8 cellular contexts compared by ENCODE assay signal in genomic region chr17:2337152-2337810, GRCh38. TPM values are rescaled to one million over a fixed set of nuclear protein-coding genes. Genes with fewer than 3 reads are reported as not detected.
DNase-seq lines count a peak whose midpoint lies in the region; ATAC-seq and TF ChIP-seq lines count a peak whose summit lies in the region.

Gene SGSM2, plus strand, starts transcription at chr17:2337501. Its CDS starts 188 bp downstream, at chr17:2337689.

- H3K36me3 ChIP-seq in OCI-LY3 (replicated peaks; ENCODE audit: low read depth, low read length): peaks cover 25% of the 10 kb centered on the region
- peaks cover 6% of the 10 kb centered on the region in 2 donors for H3K36me3 ChIP-seq in esophagus (ENCODE audit: control insufficient read depth in 2 of 2, insufficient read depth in 2 of 2, low read length in 1 of 2)
- H3K36me3 ChIP-seq in muscle layer of duodenum (ENCODE audit: control insufficient read depth in 1 of 2, insufficient read depth in 2 of 2, low read length in 2 of 2): peaks cover 26 to 33% of the 10 kb centered on the region in 2 donors

- ATAC-seq in HG02885 (IDR thresholded peaks at IDR 0.05; ENCODE audit: poor library complexity, unreplicated experiment): peak; percentile 36

- peak within 1 kb of the TSS; percentile 55 for H3K27ac ChIP-seq in OCI-LY3 (ENCODE audit: low read length)
- H3K27ac ChIP-seq in esophagus (ENCODE audit: low read depth in 2 of 2, low read length in 1 of 2): peak within 1 kb of the TSS; percentile 87 to 91
- peak within 1 kb of the TSS; percentile 85 for H3K27ac ChIP-seq in muscle layer of duodenum (ENCODE audit: low read length)

- WGBS in esophagus, 2 donors: 0 to 1% methylated on average over 81 to 85 of the region's 85 CpGs

- H3K9ac ChIP-seq in OCI-LY3 (ENCODE audit: low read length): peak within 1 kb of the TSS; percentile 91

- H3K4me3 ChIP-seq in OCI-LY3 (ENCODE audit: low read length) (peak within 1 kb of the TSS; percentile 91), esophagus (ENCODE audit: low read depth in 1 of 2, low read length in 2 of 2) (peak within 1 kb of the TSS; percentile 72 to 85), muscle layer of duodenum (ENCODE audit: low read depth in 1 of 2, low read length in 2 of 2) (peak within 1 kb of the TSS; percentile 98 to 99)

- no peaks in the 10 kb centered on the region for H3K27me3 ChIP-seq in OCI-LY3 (ENCODE audit: low read depth, low read length)
- H3K27me3 ChIP-seq in esophagus (ENCODE audit: control insufficient read depth in 1 of 2, insufficient read depth in 2 of 2, low read length in 2 of 2): no peaks in the 10 kb centered on the region
- no peaks in the 10 kb centered on the region for H3K27me3 ChIP-seq in muscle layer of duodenum (ENCODE audit: low read depth, low read length)

- peak within 1 kb of the TSS; percentile 60; the same call in 1 of the 2 replicates for H2AFZ ChIP-seq in OCI-LY3 (ENCODE audit: low read depth, low read length)

- H3K79me2 ChIP-seq in OCI-LY3 (ENCODE audit: low read length): peaks cover 41% of the 10 kb centered on the region

- DNase-seq in Daoy (ENCODE audit: low read depth): peak; percentile 76
- DNase-seq in activated T-cell treated with anti-CD3 and anti-CD28 coated beads, Interleukin-2, amount 50 U/mL, for 48 hours: peak; percentile 68 to 79
- DNase-seq in stimulated activated CD8-positive, alpha-beta memory T cell treated with anti-CD3 and anti-CD28 coated beads, Interleukin-7, amount 100 ng/mL, for 48 hours (ENCODE audit: extremely low read depth in 1 of 2, low read depth in 1 of 2): peak; percentile 33 to 60
- no peak for DNase-seq in pons (ENCODE audit: low spot score)

- no peaks in the 10 kb centered on the region for H3K9me3 ChIP-seq in OCI-LY3 (ENCODE audit: insufficient read depth, low read length)
- H3K9me3 ChIP-seq in esophagus (ENCODE audit: control insufficient read depth in 2 of 2, insufficient read depth in 1 of 2, low read depth in 1 of 2, low read length in 1 of 2): no peaks in the 10 kb centered on the region
- no peaks in the 10 kb centered on the region for H3K9me3 ChIP-seq in muscle layer of duodenum (ENCODE audit: control insufficient read depth in 1 of 2, low read length in 2 of 2)

- no peak for TF ChIP-seq CTCF in OCI-LY3 (IDR thresholded peaks at IDR 0.05; ENCODE audit: low read depth, low read length)

- H3K4me2 ChIP-seq in OCI-LY3 (ENCODE audit: low read length): peak within 1 kb of the TSS; percentile 92

- no peaks in the 10 kb centered on the region for H4K20me1 ChIP-seq in OCI-LY3 (ENCODE audit: insufficient read depth, low read length)

- H3K4me1 ChIP-seq in OCI-LY3 (ENCODE audit: low read length): peaks cover 12% of the 10 kb centered on the region
- peaks cover 3 to 6% of the 10 kb centered on the region in 2 donors for H3K4me1 ChIP-seq in esophagus (ENCODE audit: control insufficient read depth in 2 of 2, insufficient read depth in 2 of 2, low read length in 1 of 2)
- peaks cover 0 to 20% of the 10 kb centered on the region in 2 donors for H3K4me1 ChIP-seq in muscle layer of duodenum (ENCODE audit: control insufficient read depth in 1 of 2, insufficient read depth in 2 of 2, low read length in 2 of 2)

RNA-seq across cellular contexts. Expression of gene SGSM2, which starts in this region (rescaled TPM):
- total RNA-seq in Daoy (2014; rRNA removed; shearing (Covaris generic)): 34.5 and 40.2 TPM in 2 replicates
- polyA plus RNA-seq in esophagus: 100 to 1,000 TPM in 1 of 2 donors, 10 to 100 TPM in 1; 51.6 to 149 TPM
